8 cellular contexts compared by ENCODE assay signal in the genomic region with DNA sequence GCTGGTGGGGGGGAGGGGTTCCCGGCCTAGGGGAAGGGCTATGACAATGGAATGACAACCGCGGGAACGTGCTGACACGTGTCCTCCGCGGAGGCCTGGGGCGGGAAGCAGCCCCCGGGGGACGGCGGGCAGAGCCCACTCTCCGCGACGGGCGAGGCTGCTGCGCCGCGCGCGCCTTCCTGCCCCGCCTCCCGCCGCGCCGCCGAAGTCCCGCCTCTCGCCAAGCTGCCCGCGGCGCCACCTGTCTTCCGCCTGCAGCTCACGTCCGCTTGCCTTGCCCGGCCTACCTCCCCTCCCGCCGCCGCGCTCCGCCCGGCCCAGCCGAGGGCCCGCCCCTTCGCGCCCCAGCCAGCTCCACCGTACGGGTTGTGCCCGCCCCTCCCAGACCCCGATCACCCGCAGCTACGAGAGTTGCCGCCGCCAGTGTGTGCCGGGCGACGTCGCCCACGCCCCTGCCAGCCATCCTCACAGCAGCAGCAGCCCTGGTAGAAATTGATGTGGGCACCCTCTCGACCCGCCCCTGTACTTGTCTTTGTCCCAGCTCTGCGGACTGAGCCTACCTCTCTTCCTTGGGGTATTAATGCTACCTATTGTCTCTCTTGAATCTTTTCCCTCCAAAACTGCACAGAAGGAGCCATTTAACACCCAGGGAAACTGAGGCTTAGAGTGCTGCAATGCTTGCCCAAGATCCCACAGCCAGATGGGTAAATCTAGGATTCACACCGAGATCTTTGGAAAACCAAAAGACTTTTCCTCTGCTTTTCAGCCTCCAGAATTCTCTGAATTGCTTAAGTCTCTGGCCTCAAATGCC. TPM values are rescaled to one million over a fixed set of nuclear protein-coding genes. Genes with fewer than 3 reads are reported as not detected.
DNase-seq lines count a peak whose midpoint lies in the region; ATAC-seq and TF ChIP-seq lines count a peak whose summit lies in the region.

A gene with protein sequence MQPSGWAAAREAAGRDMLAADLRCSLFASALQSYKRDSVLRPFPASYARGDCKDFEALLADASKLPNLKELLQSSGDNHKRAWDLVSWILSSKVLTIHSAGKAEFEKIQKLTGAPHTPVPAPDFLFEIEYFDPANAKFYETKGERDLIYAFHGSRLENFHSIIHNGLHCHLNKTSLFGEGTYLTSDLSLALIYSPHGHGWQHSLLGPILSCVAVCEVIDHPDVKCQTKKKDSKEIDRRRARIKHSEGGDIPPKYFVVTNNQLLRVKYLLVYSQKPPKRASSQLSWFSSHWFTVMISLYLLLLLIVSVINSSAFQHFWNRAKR (minus strand): TSS at position 180 of the 811 bp plus-strand sequence. CDS start 457 bp downstream, outside the sequence.

- DNase-seq in NCI-H2029 (lab: John Stamatoyannopoulos, UW) (peak; percentile 78), NCI-H2029 treated with DMSO at 0.1 percent for 48 hours (lab: John Stamatoyannopoulos, UW) (no peak), NCI-H2081 (lab: John Stamatoyannopoulos, UW) (peak; percentile 93), T-helper 9 cell (peak; percentile 88), astrocyte of the cerebellum (ENCODE audit: low read depth) (peak; percentile 28), hypothalamus (lab: John Stamatoyannopoulos, UW) (peak; percentile 51 to 93 (median 81)), sigmoid colon (peak; percentile 96)

- H3K9me3 ChIP-seq in sigmoid colon, result no peaks in the 10 kb centered on the region

- TF ChIP-seq POLR2A in sigmoid colon (IDR thresholded peaks at IDR 0.05), result peak; percentile 59 to 61

- peaks cover 0 to 23% (median 20%) of the 10 kb centered on the region in 4 donors for H3K4me1 ChIP-seq in sigmoid colon

- TF ChIP-seq CTCF in astrocyte of the cerebellum (IDR thresholded peaks at IDR 0.05; ENCODE audit: low read depth, low read length, missing control alignments) (peak; percentile 17), sigmoid colon (IDR thresholded peaks at IDR 0.05) (peak in 2 of 4 experiments; percentile 25 to 55)

- H3K4me3 ChIP-seq in astrocyte of the cerebellum (ENCODE audit: low read depth, low read length) (peak within 1 kb of the TSS; percentile 60), sigmoid colon (peak within 1 kb of the TSS; percentile 60 to 76 (median 70))

- peak within 1 kb of the TSS; percentile 85 to 92 (median 90) for H3K27ac ChIP-seq in sigmoid colon

- no peak for TF ChIP-seq EP300 in sigmoid colon (IDR thresholded peaks at IDR 0.05)

- in situ Hi-C loops in astrocyte of the cerebellum (cut with HindIII; ENCODE audit: low sequenced_read_pairs), result no loop called here

- no peaks in the 10 kb centered on the region for H3K27me3 ChIP-seq in sigmoid colon

- WGBS in sigmoid colon, 2 donors, result 2% methylated on average over 62 of the region's 62 CpGs

- intact Hi-C loops in sigmoid colon (cut with DNase I), result loop anchor here (1.0 kb wide), 1 partner anchor 103 kb away; no protein-coding TSS in a partner anchor

- ATAC-seq in HG03025 (IDR thresholded peaks at IDR 0.05; ENCODE audit: low FRiP score, unreplicated experiment), result peak; percentile 87

- H3K36me3 ChIP-seq in sigmoid colon, result no peaks in the 10 kb centered on the region

RNA-seq across cellular contexts. Expression of the gene that starts here (rescaled TPM):
- 10 to 100 TPM in 2 of 4 donors, 1 to 10 TPM in 2; 4.4 to 12.5 (median 10.4) TPM for total RNA-seq in sigmoid colon
- 10 to 100 TPM in 1 of 3 donors, 1 to 10 TPM in 2; 5.5 to 10.2 (median 8.4) TPM for polyA plus RNA-seq in sigmoid colon
